Comparison of ENCODE assay signal across 8 cellular contexts in genomic region chr5:163564321-163564924, GRCh38. TPM values are rescaled to one million over a fixed set of nuclear protein-coding genes. Genes with fewer than 3 reads are reported as not detected.
A peak's percentile ranks its signal among the peaks of the same experiment; 100 is the strongest.
DNase-seq lines count a peak whose midpoint lies in the region; ATAC-seq and TF ChIP-seq lines count a peak whose summit lies in the region.

No MANE protein-coding gene starts in this region.

- peak; percentile 95 to 97 for TF ChIP-seq RAD21 in liver (IDR thresholded peaks at IDR 0.05)

- ATAC-seq in HG03521 (IDR thresholded peaks at IDR 0.05; ENCODE audit: unreplicated experiment): no peak

- no peaks in the 10 kb centered on the region for H3K9me3 ChIP-seq in liver (ENCODE audit: control insufficient read depth in 4 of 4, low read length in 3 of 4)

- H3K27ac ChIP-seq in liver (ENCODE audit: low read depth in 1 of 2, low read length in 2 of 2): no peak overlapping the region

- in situ Hi-C loops in G401 (cut with HindIII; ENCODE audit: low sequenced_read_pairs): no loop called here

- TF ChIP-seq CTCF in choroid plexus epithelial cell (conservative IDR thresholded peaks at IDR 0.05; ENCODE audit: low read depth, low read length) (peak; percentile 89), liver (IDR thresholded peaks at IDR 0.05; ENCODE audit: low read depth, low read length, missing input control) (peak; percentile 90)

- H3K4me1 ChIP-seq in liver (ENCODE audit: control insufficient read depth in 4 of 4, insufficient read depth in 4 of 4, low read length in 3 of 4): peaks cover 2 to 12% (median 11%) of the 10 kb centered on the region in 4 donors

- DNase-seq in G401 (ENCODE audit: low spot score) (peak; percentile 86), H4 (ENCODE audit: low spot score) (peak; percentile 51), NCI-H1694 treated with DMSO at 0.1 percent for 48 hours (lab: John Stamatoyannopoulos, UW) (peak; percentile 62), choroid plexus epithelial cell (ENCODE audit: low read depth) (peak; percentile 84)
- DNase-seq in activated CD4-positive, alpha-beta T cell treated with anti-CD3 and anti-CD28 coated beads for 4 hours: peak; percentile 25 to 66
- DNase-seq in stimulated activated CD8-positive, alpha-beta memory T cell treated with anti-CD3 and anti-CD28 coated beads, Interleukin-15, amount 100 ng/mL, for 1 hour (ENCODE audit: low read depth): peak; percentile 38

- no peak overlapping the region for H3K9ac ChIP-seq in liver (ENCODE audit: low read depth in 1 of 2, low read length in 2 of 2)

- H3K27me3 ChIP-seq in liver (ENCODE audit: control insufficient read depth in 4 of 4, insufficient read depth in 4 of 4, low read length in 3 of 4): peaks cover 0 to 22% (median 4%) of the 10 kb centered on the region in 4 donors

- H3K36me3 ChIP-seq in liver (ENCODE audit: control insufficient read depth in 4 of 4, insufficient read depth in 3 of 4, low read depth in 1 of 4, low read length in 3 of 4): no peaks in the 10 kb centered on the region

- no peak overlapping the region for H3K4me3 ChIP-seq in choroid plexus epithelial cell (ENCODE audit: low read depth, low read length)
- H3K4me3 ChIP-seq in liver (ENCODE audit: low read depth in 1 of 3, low read length in 3 of 3): no peak overlapping the region

- 11% methylated on average over 7 of the region's 7 CpGs for WGBS in liver

TF ChIP-seq in liver, 16 proteins besides CTCF, POLR2A, EP300 and RAD21:
- TF ChIP-seq FOXA1 (IDR thresholded peaks at IDR 0.05) (no peak), TAF1 (conservative IDR thresholded peaks at IDR 0.05) (no peak), SP1 (IDR thresholded peaks at IDR 0.05) (no peak), HNF4A (conservative IDR thresholded peaks at IDR 0.05) (no peak)
- TF ChIP-seq, protein P1, sequence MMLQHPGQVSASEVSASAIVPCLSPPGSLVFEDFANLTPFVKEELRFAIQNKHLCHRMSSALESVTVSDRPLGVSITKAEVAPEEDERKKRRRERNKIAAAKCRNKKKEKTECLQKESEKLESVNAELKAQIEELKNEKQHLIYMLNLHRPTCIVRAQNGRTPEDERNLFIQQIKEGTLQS (IDR thresholded peaks at IDR 0.05): no peak

RNA-seq across cellular contexts. Expression of gene MAT2B, which starts 59.0 kb away (rescaled TPM):
- total RNA-seq in G401 (2014; rRNA removed; shearing (Covaris generic)): 39.8 and 46.9 TPM in 2 replicates
- total RNA-seq in H4 (2014; rRNA removed; shearing (Covaris generic)): 101 and 118 TPM in 2 replicates
- 10 to 100 TPM; 27.0 to 41.3 TPM for total RNA-seq in liver
- 10 to 100 TPM; 21.3 to 23.1 TPM for polyA plus RNA-seq in liver
